Comparison of ENCODE assay signal across 20 cellular contexts in genomic region chr10:114315566-114316420, GRCh38.
"Had no signal": no experiment of that assay in that cellular context is flagged by ENCODE, and none has a peak within 500 bp of the region (broad histone marks: within the 10 kb centered on the region; RNA-seq: fewer than 3 reads in every experiment).

No MANE protein-coding gene starts in this region.

- H3K4me3 Mint-ChIP-seq: activated naive CD8-positive, alpha-beta T cell; WTC11 had no signal

- H3K27ac ChIP-seq: adrenal gland, ascending aorta, brain microvascular endothelial cell, dorsolateral prefrontal cortex, esophagus muscularis mucosa, gastrocnemius medialis, left ventricle myocardium inferior, ovary, right lobe of liver had no signal

- H3K9me3 Mint-ChIP-seq: WTC11 had no signal

- H3K36me3 ChIP-seq: adrenal gland, brain microvascular endothelial cell, gastrocnemius medialis, ovary, right lobe of liver had no signal

- H3K27ac Mint-ChIP-seq: activated naive CD8-positive, alpha-beta T cell; WTC11 had no signal

- H3K27me3 ChIP-seq: adrenal gland, ascending aorta, brain microvascular endothelial cell, esophagus muscularis mucosa, gastrocnemius medialis, ovary, right lobe of liver had no signal

- H3K4me3 ChIP-seq: adrenal gland, ascending aorta, dorsolateral prefrontal cortex, esophagus muscularis mucosa, gastrocnemius medialis, left ventricle myocardium inferior, ovary, right lobe of liver, smooth muscle cell had no signal

- DNase-seq: activated naive CD4-positive, alpha-beta T cell; activated T-cell treated with anti-CD3 and anti-CD28 coated beads, Interleukin-2, amount 50 U/mL, for 1 hour; brain microvascular endothelial cell; central memory CD4-positive, alpha-beta T cell; gastrocnemius medialis; hippocampal formation; left ventricle myocardium inferior; stimulated activated CD4-positive, alpha-beta T cell treated with anti-CD3 and anti-CD28 coated beads, Interleukin-2, amount 100 ng/mL, for 48 hours; stimulated activated CD8-positive, alpha-beta memory T cell treated with anti-CD3 and anti-CD28 coated beads, Interleukin-4, amount 100 ng/mL, for 48 hours; stimulated activated naive CD4-positive, alpha-beta T cell; T1000 had no signal

- H3K9me3 ChIP-seq: adrenal gland, ascending aorta, esophagus muscularis mucosa, gastrocnemius medialis, left ventricle myocardium inferior, ovary, right lobe of liver had no signal

- H3K36me3 Mint-ChIP-seq: activated naive CD8-positive, alpha-beta T cell; WTC11 had no signal

- H3K4me1 ChIP-seq: adrenal gland, ascending aorta, gastrocnemius medialis, right lobe of liver had no signal
